Comparison of ENCODE assay signal across 8 cellular contexts in genomic region chr13:113820813-113821651, GRCh38. TPM values are rescaled to one million over a fixed set of nuclear protein-coding genes. Genes with fewer than 3 reads are reported as not detected.
DNase-seq lines count a peak whose midpoint lies in the region; ATAC-seq and TF ChIP-seq lines count a peak whose summit lies in the region.

No MANE protein-coding gene starts in this region.

- H3K27ac ChIP-seq in thyroid gland = peak overlapping the region; percentile 75 to 92 (median 80)

- DNase-seq in AG08396 (ENCODE audit: low spot score) (peak; percentile 92), NCI-H2107 (lab: John Stamatoyannopoulos, UW) (peak; percentile 58), cerebellar cortex (ENCODE audit: low spot score) (peak; percentile 83), left colon (peak; percentile 37 to 74), thyroid gland (peak; percentile 94 to 95), GM19240 (ENCODE audit: insufficient read length, low spot score) (no peak)

- peaks cover 32 to 58% of the 10 kb centered on the region in 2 donors for H3K4me1 ChIP-seq in thyroid gland

- peak in 1 of 2 donors; percentile 35 for TF ChIP-seq POLR2A in thyroid gland (IDR thresholded peaks at IDR 0.05)

- peaks cover 13 to 19% of the 10 kb centered on the region in 2 donors for H3K36me3 ChIP-seq in thyroid gland

- ATAC-seq in left colon (peak; percentile 8), GM19463 (IDR thresholded peaks at IDR 0.05; ENCODE audit: unreplicated experiment) (no peak), GM19324 (IDR thresholded peaks at IDR 0.05; ENCODE audit: low FRiP score, unreplicated experiment) (no peak)

- TF ChIP-seq CTCF in thyroid gland (IDR thresholded peaks at IDR 0.05) = peak in 2 of 6 experiments; percentile 9 to 14

- no peak overlapping the region for H3K4me3 ChIP-seq in thyroid gland (replicated peaks in 1 of 3)

- 32 to 38% methylated on average over 9 to 38 of the region's 54 CpGs for WGBS in thyroid gland, 2 donors

- H3K9me3 ChIP-seq in thyroid gland = no peaks in the 10 kb centered on the region

- H3K27me3 ChIP-seq in thyroid gland = no peaks in the 10 kb centered on the region

- intact Hi-C loops in left colon (cut with DNase I, micrococcal nuclease) = no loop called here
- intact Hi-C loops in thyroid gland (cut with DNase I) = no loop called here

RNA-seq across cellular contexts. Expression of gene GAS6, which starts 42.8 kb away (rescaled TPM):
- total RNA-seq in left colon = 100 to 1,000 TPM; 125 to 185 TPM
- 100 to 1,000 TPM; 145 to 197 (median 173) TPM for total RNA-seq in thyroid gland
